In the genomic region with DNA sequence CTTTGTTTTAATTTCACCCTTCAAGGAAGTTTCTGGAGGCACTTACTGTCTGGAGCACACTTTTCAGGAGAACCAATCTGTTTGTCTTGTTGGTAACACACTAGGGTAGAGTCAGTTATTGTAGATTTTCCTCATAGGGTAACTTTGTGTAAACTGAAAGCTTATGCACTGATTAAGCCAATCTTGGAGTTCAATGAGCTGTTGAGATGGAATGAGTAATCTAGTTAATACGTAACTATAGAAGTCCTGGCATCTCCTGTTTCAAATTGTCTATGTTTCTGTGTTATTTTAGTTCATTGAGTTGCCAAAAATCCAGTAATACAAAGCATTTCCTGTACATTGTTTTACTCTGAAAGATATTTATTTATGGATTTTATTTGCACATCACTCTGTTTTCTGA, we compare ENCODE assay signal across 12 cellular contexts.
DNase-seq lines count a peak whose midpoint lies in the region; ATAC-seq and TF ChIP-seq lines count a peak whose summit lies in the region.
"Had no signal": no experiment of that assay in that cellular context is flagged by ENCODE, and none has a peak within 500 bp of the region (broad histone marks: within the 10 kb centered on the region; RNA-seq: fewer than 3 reads in every experiment).

No MANE protein-coding gene starts in this region.

- H3K18ac ChIP-seq in IMR-90 (ENCODE audit: low read depth, low read length): peak overlapping the region; percentile 93; the same call in 1 of the 2 replicates
- no peak overlapping the region for H3K18ac ChIP-seq in mesenchymal stem cell (ENCODE audit: low read depth in 1 of 2, low read length in 2 of 2)

- H3K36me3 ChIP-seq in IMR-90 (ENCODE audit: control insufficient read depth, insufficient read depth, low read length): no peaks in the 10 kb centered on the region
- H3K36me3 ChIP-seq in mesenchymal stem cell (ENCODE audit: control insufficient read depth in 1 of 2, insufficient read depth in 2 of 2, low read depth in 1 of 2, low read length in 2 of 2): no peaks in the 10 kb centered on the region
- H3K36me3 ChIP-seq: neural progenitor cell had no signal

- H2BK15ac ChIP-seq in IMR-90 (ENCODE audit: low read depth, low read length) (no peak overlapping the region), mesenchymal stem cell (ENCODE audit: low read depth, poor library complexity, severe bottlenecking) (no peak overlapping the region)

- no peak for TF ChIP-seq POLR2A in IMR-90 (IDR thresholded peaks at IDR 0.05; ENCODE audit: low read depth, low read length)

- POLR2A ChIA-PET in IMR-90 (lab: Charles Lee; ENCODE audit: unreplicated experiment): no interaction called here

- H3K4me3 ChIP-seq in IMR-90 (ENCODE audit: insufficient read depth, low read depth, low read length): no peak overlapping the region
- H3K4me3 ChIP-seq in mesenchymal stem cell (ENCODE audit: insufficient read depth in 1 of 2, low read depth in 1 of 2, low read length in 2 of 2): no peak overlapping the region
- H3K4me3 ChIP-seq: neural progenitor cell had no signal

- no peak overlapping the region for H4K91ac ChIP-seq in IMR-90 (ENCODE audit: insufficient read depth, low read depth, low read length)
- no peak overlapping the region for H4K91ac ChIP-seq in mesenchymal stem cell (ENCODE audit: low read length)

- H2BK5ac ChIP-seq in IMR-90 (ENCODE audit: low read depth, low read length, poor library complexity, severe bottlenecking) (peak overlapping the region; percentile 90), mesenchymal stem cell (ENCODE audit: low read depth, low read length, poor library complexity, severe bottlenecking) (peak overlapping the region; percentile 90)

- intact Hi-C loops in IMR-90 (cut with micrococcal nuclease): loop anchor here (5.0 kb wide), 1 partner anchor 138 kb away; the partner anchor contains the start of genes CHTF8 and UTP4

- H3K4me2 ChIP-seq in IMR-90 (ENCODE audit: low read depth, low read length) (peak overlapping the region; percentile 74; the same call in 1 of the 2 replicates), mesenchymal stem cell (ENCODE audit: low read length, poor library complexity, severe bottlenecking) (peak overlapping the region; percentile 16)
- H3K4me2 ChIP-seq: neural progenitor cell had no signal

- H3K9me1 ChIP-seq in IMR-90 (ENCODE audit: insufficient read depth, low read length): no peaks in the 10 kb centered on the region; the same call in 1 of the 2 replicates

- ATAC-seq in IMR-90 (ENCODE audit: low read depth) (peak; percentile 91), GM21423 (IDR thresholded peaks at IDR 0.05; ENCODE audit: unreplicated experiment) (no peak), GM21786 (IDR thresholded peaks at IDR 0.05; ENCODE audit: unreplicated experiment) (no peak)

- in situ Hi-C loops in IMR-90 (cut with MboI; ENCODE audit: low sequenced_read_pairs): no loop called here

- CTCF ChIA-PET in IMR-90 (lab: Yijun Ruan, JAX): interaction anchor here (1.3 to 1.5 kb wide), 4 partner anchors 8 to 84 kb away, joined by 3 to 4 read pairs (median 3); no protein-coding TSS in a partner anchor

- H3K27me3 ChIP-seq in IMR-90 (ENCODE audit: control insufficient read depth, insufficient read depth, low read length): no peaks in the 10 kb centered on the region
- H3K27me3 ChIP-seq in mesenchymal stem cell (ENCODE audit: control insufficient read depth in 1 of 2, insufficient read depth in 1 of 2, low read length in 2 of 2): no peaks in the 10 kb centered on the region
- H3K27me3 ChIP-seq: neural progenitor cell had no signal

- peak overlapping the region; percentile 54; the same call in 1 of the 2 replicates for H2BK120ac ChIP-seq in IMR-90 (ENCODE audit: low read depth, low read length)
- H2BK120ac ChIP-seq in mesenchymal stem cell (ENCODE audit: low read depth, low read length): no peak overlapping the region

- peak overlapping the region; percentile 35; the same call in 1 of the 2 replicates for H2BK20ac ChIP-seq in IMR-90 (ENCODE audit: low read depth, low read length)

- H3K4me1 ChIP-seq in IMR-90 (ENCODE audit: control insufficient read depth, insufficient read depth, low read length) (peaks cover 16% of the 10 kb centered on the region), mesenchymal stem cell (ENCODE audit: control insufficient read depth, insufficient read depth, low read depth, low read length) (peaks cover 7% of the 10 kb centered on the region)
- H3K4me1 ChIP-seq: neural progenitor cell had no signal

- H4K5ac ChIP-seq in IMR-90 (ENCODE audit: low read depth, low read length): peak overlapping the region; percentile 64; the same call in 1 of the 2 replicates

- H3K9me3 ChIP-seq in IMR-90 (ENCODE audit: control insufficient read depth, insufficient read depth, low read length) (no peaks in the 10 kb centered on the region), mesenchymal stem cell (ENCODE audit: control insufficient read depth, low read length) (no peaks in the 10 kb centered on the region)

- H2AFZ ChIP-seq in IMR-90 (replicated peaks; ENCODE audit: low read length, poor library complexity): no peak overlapping the region
- H2AFZ ChIP-seq in mesenchymal stem cell (ENCODE audit: low read depth, low read length): no peak overlapping the region
- H2AFZ ChIP-seq: neural progenitor cell had no signal

- BruUV-seq in IMR-90 (replicated peaks; lab: Mats Ljungman, UMichigan): no TSS peak

- H2BK12ac ChIP-seq in mesenchymal stem cell (ENCODE audit: low read length in 2 of 2): no peak overlapping the region

- H3K56ac ChIP-seq in IMR-90 (ENCODE audit: extremely low read depth, insufficient read depth, low read length): peak overlapping the region; percentile 7; the same call in 1 of the 2 replicates

- H3K9ac ChIP-seq in IMR-90 (ENCODE audit: low read depth, low read length) (peak overlapping the region; percentile 12; the same call in 1 of the 2 replicates), mesenchymal stem cell (ENCODE audit: low read length) (peak overlapping the region; percentile 4)
- H3K9ac ChIP-seq: neural progenitor cell had no signal

- no peak for TF ChIP-seq RAD21 in IMR-90 (IDR thresholded peaks at IDR 0.05; ENCODE audit: low read length)

- TF ChIP-seq CTCF in IMR-90 (conservative IDR thresholded peaks at IDR 0.05; ENCODE audit: low read depth, low read length): no peak

- dilution Hi-C loops in IMR-90 (cut with HindIII; ENCODE audit: low sequenced_read_pairs, unreplicated experiment): no loop called here

- WGBS in IMR-90 (ENCODE audit: extremely low coverage in 2 of 2, insufficient read length in 1 of 2), 2 experiments: no CpG with 5 or more reads among the region's 1 CpG
- 29% methylated on average over 1 of the region's 1 CpG for WGBS in mesenchymal stem cell

- peak overlapping the region; percentile 27; the same call in 1 of the 2 replicates for H3K4ac ChIP-seq in IMR-90 (ENCODE audit: low read depth, low read length)
- no peak overlapping the region for H3K4ac ChIP-seq in mesenchymal stem cell (ENCODE audit: low read depth in 1 of 2, low read length in 2 of 2)

- H3K27ac ChIP-seq in IMR-90 (ENCODE audit: insufficient read depth, low read length) (peak overlapping the region; percentile 73; the same call in 1 of the 2 replicates), mesenchymal stem cell (ENCODE audit: low read length, poor library complexity, severe bottlenecking) (peak overlapping the region; percentile 99)
- H3K27ac ChIP-seq: neural progenitor cell had no signal

- peak; percentile 45 for DNase-seq in AG20443 (ENCODE audit: low spot score)
- peak; percentile 97 for DNase-seq in IMR-90
- peak; percentile 84 for DNase-seq in dermis blood vessel endothelial cell
- DNase-seq in mesenchymal stem cell: peak; percentile 56
- no peak for DNase-seq in retina
- no peak for DNase-seq in NCI-H526 (lab: John Stamatoyannopoulos, UW)
- DNase-seq: activated T-cell treated with anti-CD3 and anti-CD28 coated beads, Interleukin-2, amount 50 U/mL, for 48 hours; foreskin melanocyte; NCI-H146 had no signal

- no peaks in the 10 kb centered on the region for H4K20me1 ChIP-seq in IMR-90 (ENCODE audit: insufficient read depth, low read length)

- no peak overlapping the region for H3K14ac ChIP-seq in IMR-90 (replicated peaks; ENCODE audit: low read depth, low read length)
- H3K14ac ChIP-seq in mesenchymal stem cell (ENCODE audit: low read length in 2 of 2): no peak overlapping the region

- no peak overlapping the region for H3K23ac ChIP-seq in IMR-90 (ENCODE audit: low read depth, low read length)
- H3K23ac ChIP-seq in mesenchymal stem cell (ENCODE audit: low read length in 2 of 2): no peak overlapping the region

- no peaks in the 10 kb centered on the region; a peak in 1 of 4 replicates for H3K79me1 ChIP-seq in IMR-90 (ENCODE audit: low read depth in 1 of 2, low read length in 2 of 2)
- H3K79me1 ChIP-seq in mesenchymal stem cell (replicated peaks; ENCODE audit: low read length, poor library complexity, severe bottlenecking): peaks cover 2% of the 10 kb centered on the region

- H2AK5ac ChIP-seq in IMR-90 (ENCODE audit: low read depth, low read length): no peak overlapping the region
- no peak overlapping the region for H2AK5ac ChIP-seq in mesenchymal stem cell (ENCODE audit: low read length, severe bottlenecking)

- peak overlapping the region in 1 of 2 experiments; percentile 29; a peak in 1 of 4 replicates for H4K8ac ChIP-seq in IMR-90 (ENCODE audit: low read depth in 2 of 2, low read length in 2 of 2)
- H4K8ac ChIP-seq in mesenchymal stem cell (ENCODE audit: low read length): no peak overlapping the region

- H2AK9ac ChIP-seq in IMR-90 (replicated peaks; ENCODE audit: low read depth, low read length, poor library complexity): no peak overlapping the region

TF ChIP-seq in IMR-90, 13 proteins besides CTCF, POLR2A, EP300 and RAD21:
- no peak for TF ChIP-seq MAZ (IDR thresholded peaks at IDR 0.05; ENCODE audit: borderline replicate concordance, low read depth, low read length)
- peak; percentile 17; the same call in 1 of the 2 replicates for TF ChIP-seq FOS (IDR thresholded peaks at IDR 0.05; ENCODE audit: low read depth, low read length)

Comparison
In these comparisons a context has a peak if more than half of its experiments do, and no peak if none do; other contexts are left out.
1. DNase-seq: peak in AG20443 (single experiment), IMR-90 (single experiment), dermis blood vessel endothelial cell (single experiment) and mesenchymal stem cell (single experiment); none in retina (single experiment) and NCI-H526 (0 of 2).